6 cellular contexts compared by ENCODE assay signal in the genomic region with DNA sequence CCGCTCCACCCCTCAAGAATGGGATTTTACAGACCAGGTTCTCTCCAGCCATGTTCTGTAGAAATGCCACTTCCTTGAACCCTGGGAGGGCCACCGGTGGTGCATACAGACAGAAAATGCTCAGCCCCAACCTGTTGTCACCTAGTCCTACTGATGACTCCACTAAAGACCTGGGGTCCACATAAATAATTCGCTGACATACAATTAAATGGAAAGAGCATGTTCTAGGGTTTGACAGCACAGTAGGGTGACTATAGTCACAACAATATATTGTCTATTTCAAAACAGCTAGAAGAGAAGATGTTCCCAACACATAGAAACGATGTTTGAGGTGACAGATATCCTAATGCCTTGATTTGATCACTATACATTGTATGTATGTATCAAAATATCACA.
"Had no signal": no experiment of that assay in that cellular context is flagged by ENCODE, and none has a peak within 500 bp of the region (broad histone marks: within the 10 kb centered on the region; RNA-seq: fewer than 3 reads in every experiment).

No MANE protein-coding gene starts in this region.

- H3K27ac ChIP-seq: HL-60, KMS-11 had no signal

- DNase-seq: IMR-90, KBM-7, KG1 had no signal

- H3K4me2 ChIP-seq: KMS-11 had no signal

- H3K9ac ChIP-seq: KMS-11 had no signal

- FAIRE-seq: HTR-8/SVneo had no signal
